Comparison of ENCODE assay signal across 8 cellular contexts in genomic region chr19:57487477-57488298, GRCh38. TPM values are rescaled to one million over a fixed set of nuclear protein-coding genes. Genes with fewer than 3 reads are reported as not detected.
DNase-seq lines count a peak whose midpoint lies in the region; ATAC-seq, FAIRE-seq and TF ChIP-seq lines count a peak whose summit lies in the region.
"Not testable (repeated sequence)": the region's sequence is repeated elsewhere in the genome, so short reads cannot be mapped to it uniquely, and the experiment has no call there.

Gene ZNF419 (plus strand): TSS chr19:57487750. CDS start chr19:57487951, 201 bp downstream.

- H3K4me1 Mint-ChIP-seq in activated CD4-positive, alpha-beta T cell treated with anti-CD3 and anti-CD28 coated beads, Interleukin-2, amount 10 ng/mL, durations not matched to agents 7 days and 5 days: peaks cover 16% of the 10 kb centered on the region

- ATAC-seq in GM19328 (IDR thresholded peaks at IDR 0.05; ENCODE audit: unreplicated experiment) (peak; percentile 88), HG03469 (IDR thresholded peaks at IDR 0.05; ENCODE audit: unreplicated experiment) (peak; percentile 77), HepG2 (peak; percentile 98)

- not testable (repeated sequence) for BruUV-seq in HepG2 (replicated peaks; lab: Mats Ljungman, UMichigan)

- H4K20me1 ChIP-seq in HepG2 (ENCODE audit: insufficient read depth, low read length): not testable (repeated sequence)

- not testable (repeated sequence) for H3K79me2 ChIP-seq in HepG2 (ENCODE audit: insufficient read depth, low read length)

- intact Hi-C loops in HepG2 (cut with micrococcal nuclease; ENCODE audit: unreplicated experiment): loop anchor here (2.0 kb wide), 1 partner anchor 111 kb away; the partner anchor contains the start of gene ZNF530

- not testable (repeated sequence) for TF ChIP-seq CTCF in HepG2 (CRISPR knock-in tag; IDR thresholded peaks at IDR 0.05)

- H2AFZ ChIP-seq in HepG2 (ENCODE audit: low read length): peak within 1 kb of the TSS; percentile 85

- peak; percentile 66 for FAIRE-seq in HepG2 (lab: Jason Lieb, UNC)

- peak within 1 kb of the TSS; percentile 82 for H3K4me2 ChIP-seq in HepG2 (ENCODE audit: low read depth, low read length)

- CTCF ChIA-PET in activated CD4-positive, alpha-beta T cell treated with anti-CD3 and anti-CD28 coated beads, Interleukin-2, amount 10 ng/mL, durations not matched to agents 7 days and 5 days (lab: Charles Lee); HepG2 (lab: Yijun Ruan, JAX; ENCODE audit: low intra/inter-chr PET ratio, low total read pairs): not testable (repeated sequence)

- not testable (repeated sequence) for H3K9me3 ChIP-seq in HepG2 (ENCODE audit: low read length)

- WGBS in HepG2 (ENCODE audit: low lambda C conversion rate): under 1% methylated on average over 16 of the region's 69 CpGs

- H3K27me3 ChIP-seq in HepG2 (ENCODE audit: control insufficient read depth in 1 of 2, insufficient read depth in 2 of 2, low read length in 2 of 2): not testable (repeated sequence)

- H3K9me3 Mint-ChIP-seq in activated CD4-positive, alpha-beta T cell treated with anti-CD3 and anti-CD28 coated beads, Interleukin-2, amount 10 ng/mL, durations not matched to agents 7 days and 5 days: peaks cover 45% of the 10 kb centered on the region

- peak within 1 kb of the TSS; percentile 78 for H3K9ac ChIP-seq in HepG2 (ENCODE audit: insufficient read depth, low read depth, low read length)

- TF ChIP-seq RAD21 in HepG2 (CRISPR knock-in tag; IDR thresholded peaks at IDR 0.05): not testable (repeated sequence)

- H3K27me3 Mint-ChIP-seq in activated CD4-positive, alpha-beta T cell treated with anti-CD3 and anti-CD28 coated beads, Interleukin-2, amount 10 ng/mL, durations not matched to agents 7 days and 5 days: not testable (repeated sequence)

- H3K36me3 ChIP-seq in HepG2 (replicated peaks in 1 of 2; ENCODE audit: control insufficient read depth in 1 of 2, insufficient read depth in 2 of 2, low read length in 2 of 2): peaks cover 5 to 21% of the 10 kb centered on the region in 2 experiments; a peak in 4 of 5 replicates

- TF ChIP-seq POLR2A in HepG2 (IDR thresholded peaks at IDR 0.05; ENCODE audit: insufficient read depth in 1 of 2, low read depth in 2 of 2, low read length in 2 of 2): peak; percentile 77 to 81

- POLR2A ChIA-PET in activated CD4-positive, alpha-beta T cell treated with anti-CD3 and anti-CD28 coated beads, Interleukin-2, amount 10 ng/mL, durations not matched to agents 7 days and 5 days (lab: Charles Lee): not testable (repeated sequence)
- POLR2A ChIA-PET in HepG2 (lab: Yijun Ruan, JAX): interaction anchor here (1.0 to 1.1 kb wide), 2 partner anchors 12 to 53 kb away, joined by 5 to 9 read pairs; partner anchors contain the start of genes ZNF749 and ZNF773

- H3K27ac ChIP-seq in HepG2 (ENCODE audit: extremely low read length, insufficient read depth, low read length): peak within 1 kb of the TSS; percentile 54

- not testable (repeated sequence) for H3K4me1 ChIP-seq in HepG2 (ENCODE audit: insufficient read depth, low read length)

- peaks cover 50% of the 10 kb centered on the region for H3K36me3 Mint-ChIP-seq in activated CD4-positive, alpha-beta T cell treated with anti-CD3 and anti-CD28 coated beads, Interleukin-2, amount 10 ng/mL, durations not matched to agents 7 days and 5 days (ENCODE audit: low read depth)

- H3K4me3 Mint-ChIP-seq in activated CD4-positive, alpha-beta T cell treated with anti-CD3 and anti-CD28 coated beads, Interleukin-2, amount 10 ng/mL, durations not matched to agents 7 days and 5 days: peak within 1 kb of the TSS; percentile 55

- H3K4me3 ChIP-seq in HepG2 (replicated peaks in 1 of 3; ENCODE audit: insufficient read depth in 1 of 3, low read depth in 2 of 3, low read length in 3 of 3): peak within 1 kb of the TSS; percentile 77 to 97 (median 93); a peak in 5 of 6 replicates

- in situ Hi-C loops in HepG2 (cut with HindIII; ENCODE audit: extremely low pct_ligation_motif_present, low pct_unique_long_range_greater_than_20kb): not testable (repeated sequence)

- peak within 1 kb of the TSS; percentile 75 for H3K27ac Mint-ChIP-seq in activated CD4-positive, alpha-beta T cell treated with anti-CD3 and anti-CD28 coated beads, Interleukin-2, amount 10 ng/mL, durations not matched to agents 7 days and 5 days

- TF ChIP-seq EP300 in HepG2 (IDR thresholded peaks at IDR 0.05; ENCODE audit: low read depth in 2 of 2, low read length in 2 of 2); HepG2 (CRISPR knock-in tag; IDR thresholded peaks at IDR 0.05; ENCODE audit: borderline replicate concordance): not testable (repeated sequence)

- DNase-seq in C1 segment of cervical spinal cord (lab: John Stamatoyannopoulos, UW): peak; percentile 36 to 90 (median 80)
- peak; percentile 82 for DNase-seq in NCI-H526 treated with DMSO at 0.1 percent for 48 hours (lab: John Stamatoyannopoulos, UW)
- peak; percentile 96 for DNase-seq in activated CD4-positive, alpha-beta T cell treated with anti-CD3 and anti-CD28 coated beads, Interleukin-2, amount 10 ng/mL, durations not matched to agents 7 days and 5 days
- DNase-seq in dermis blood vessel endothelial cell: peak; percentile 87
- DNase-seq in HepG2 (ENCODE audit: low spot score): peak; percentile 87
- DNase-seq in stimulated activated CD4-positive, alpha-beta T cell treated with anti-CD3 and anti-CD28 coated beads, Interleukin-2, amount 100 ng/mL, for 4 hours (ENCODE audit: low read depth): peak; percentile 93

TF ChIP-seq in HepG2, 621 proteins besides CTCF, POLR2A, EP300 and RAD21 (continues in another document):
- TF ChIP-seq, protein P1, sequence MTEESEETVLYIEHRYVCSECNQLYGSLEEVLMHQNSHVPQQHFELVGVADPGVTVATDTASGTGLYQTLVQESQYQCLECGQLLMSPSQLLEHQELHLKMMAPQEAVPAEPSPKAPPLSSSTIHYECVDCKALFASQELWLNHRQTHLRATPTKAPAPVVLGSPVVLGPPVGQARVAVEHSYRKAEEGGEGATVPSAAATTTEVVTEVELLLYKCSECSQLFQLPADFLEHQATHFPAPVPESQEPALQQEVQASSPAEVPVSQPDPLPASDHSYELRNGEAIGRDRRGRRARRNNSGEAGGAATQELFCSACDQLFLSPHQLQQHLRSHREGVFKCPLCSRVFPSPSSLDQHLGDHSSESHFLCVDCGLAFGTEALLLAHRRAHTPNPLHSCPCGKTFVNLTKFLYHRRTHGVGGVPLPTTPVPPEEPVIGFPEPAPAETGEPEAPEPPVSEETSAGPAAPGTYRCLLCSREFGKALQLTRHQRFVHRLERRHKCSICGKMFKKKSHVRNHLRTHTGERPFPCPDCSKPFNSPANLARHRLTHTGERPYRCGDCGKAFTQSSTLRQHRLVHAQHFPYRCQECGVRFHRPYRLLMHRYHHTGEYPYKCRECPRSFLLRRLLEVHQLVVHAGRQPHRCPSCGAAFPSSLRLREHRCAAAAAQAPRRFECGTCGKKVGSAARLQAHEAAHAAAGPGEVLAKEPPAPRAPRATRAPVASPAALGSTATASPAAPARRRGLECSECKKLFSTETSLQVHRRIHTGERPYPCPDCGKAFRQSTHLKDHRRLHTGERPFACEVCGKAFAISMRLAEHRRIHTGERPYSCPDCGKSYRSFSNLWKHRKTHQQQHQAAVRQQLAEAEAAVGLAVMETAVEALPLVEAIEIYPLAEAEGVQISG (CRISPR knock-in tag; IDR thresholded peaks at IDR 0.05): peak; percentile 83
- TF ChIP-seq KDM2A (CRISPR knock-in tag; IDR thresholded peaks at IDR 0.05; ENCODE audit: borderline replicate concordance, low read depth): peak; percentile 82; the same call in 1 of the 2 replicates
- 0 out of 2 replicates have a peak, but pooled peaks have one; percentile 33 for TF ChIP-seq KMT2A (CRISPR knock-in tag; IDR thresholded peaks at IDR 0.05)
- peak; percentile 71; the same call in 1 of the 2 replicates for TF ChIP-seq TAF1 (CRISPR knock-in tag; IDR thresholded peaks at IDR 0.05)
- TF ChIP-seq NR2C2 (CRISPR knock-in tag; IDR thresholded peaks at IDR 0.05; ENCODE audit: borderline replicate concordance): peak; percentile 63; the same call in 1 of the 2 replicates
- 0 out of 2 replicates have a peak, but pooled peaks have one; percentile 16 for TF ChIP-seq ZNF891 (CRISPR knock-in tag; IDR thresholded peaks at IDR 0.05)
- TF ChIP-seq TBX3 (IDR thresholded peaks at IDR 0.05; ENCODE audit: borderline replicate concordance): peak; percentile 44; the same call in 1 of the 2 replicates
- TF ChIP-seq ZNF605 (CRISPR knock-in tag; IDR thresholded peaks at IDR 0.05): 0 out of 2 replicates have a peak, but pooled peaks have one; percentile 49
- peak; percentile 57; the same call in 1 of the 2 replicates for TF ChIP-seq ZSCAN31 (CRISPR knock-in tag; IDR thresholded peaks at IDR 0.05; ENCODE audit: low read depth)

RNA-seq across cellular contexts. Expression of gene ZNF419, which starts in this region (rescaled TPM):
- total RNA-seq in activated CD4-positive, alpha-beta T cell treated with anti-CD3 and anti-CD28 coated beads, Interleukin-2, amount 10 ng/mL, durations not matched to agents 7 days and 5 days: 10 to 100 TPM in 1 of 2 experiments, 1 to 10 TPM in 1; 9.8 to 11.4 TPM
- total RNA-seq in dermis blood vessel endothelial cell (7.8 and 12.6 TPM in 2 replicates), HepG2 (2016; rRNA removed; fragmentation: Illumina TruSeq; extraction: Trizol) (8.8 and 9.0 TPM in 2 replicates)
- 2.4 and 2.5 TPM in 2 replicates for total RNA-seq in HepG2 (2016; cell fraction: cytosol; rRNA removed; fragmentation: Illumina TruSeq; extraction: Trizol; ENCODE audit: low read depth)
- total RNA-seq in HepG2 (2016; cell fraction: insoluble cytoplasmic fraction; rRNA removed; fragmentation: Illumina TruSeq; extraction: Trizol): 9.3 and 9.5 TPM in 2 replicates
- total RNA-seq in HepG2 (2016; cell fraction: membrane; rRNA removed; fragmentation: Illumina TruSeq; extraction: Trizol): 6.4 and 7.2 TPM in 2 replicates
- total RNA-seq in HepG2 (2016; cell fraction: nucleus; rRNA removed; fragmentation: Illumina TruSeq; extraction: Trizol): 8.5 and 8.9 TPM in 2 replicates
- 8.5 and 11.1 TPM in 2 replicates for polyA plus RNA-seq in HepG2 (2011; rRNA removed)
- 6.6 and 6.9 TPM in 2 replicates for polyA plus RNA-seq in HepG2 (2011; cell fraction: cytosol; rRNA removed)
- polyA plus RNA-seq in HepG2 (2011; cell fraction: nucleus; rRNA removed): 23.2 and 32.0 TPM in 2 replicates
- 6.4 and 7.9 TPM in 2 replicates for polyA plus RNA-seq in HepG2 (2012)
- polyA plus RNA-seq in HepG2 (2016; cell fraction: cytosol; fragmentation: Illumina TruSeq; extraction: Trizol; ENCODE audit: low read depth): 0.85 and 0.86 TPM in 2 replicates
- 6.5 and 6.7 TPM in 2 replicates for polyA plus RNA-seq in HepG2 (2016; cell fraction: insoluble cytoplasmic fraction; fragmentation: Illumina TruSeq; extraction: Trizol; ENCODE audit: low read depth)
- 1.5 and 2.1 TPM in 2 replicates for polyA plus RNA-seq in HepG2 (2016; cell fraction: membrane; fragmentation: Illumina TruSeq; extraction: Trizol; ENCODE audit: low read depth)
- polyA plus RNA-seq in HepG2 (2016; cell fraction: nucleus; fragmentation: Illumina TruSeq; extraction: Trizol; ENCODE audit: insufficient read depth, low read depth): 13.0 and 16.4 TPM in 2 replicates
- polyA minus RNA-seq in HepG2 (2011; rRNA and poly(A)+ RNA removed; ENCODE audit: low replicate concordance): 6.1 and 6.3 TPM in 2 replicates
- 3.4 and 4.5 TPM in 2 replicates for polyA minus RNA-seq in HepG2 (2011; cell fraction: cytosol; rRNA and poly(A)+ RNA removed)
- 9.8 and 13.7 TPM in 2 replicates for polyA minus RNA-seq in HepG2 (2011; cell fraction: nucleus; rRNA and poly(A)+ RNA removed)

Comparison
In these comparisons a context has a peak if more than half of its experiments do, and no peak if none do; other contexts are left out.
1. Peak in every context shown above with its lines: DNase-seq, ATAC-seq, H3K4me3 ChIP-seq and H3K27ac ChIP-seq.